14 cellular contexts compared by ENCODE assay signal in the genomic region with DNA sequence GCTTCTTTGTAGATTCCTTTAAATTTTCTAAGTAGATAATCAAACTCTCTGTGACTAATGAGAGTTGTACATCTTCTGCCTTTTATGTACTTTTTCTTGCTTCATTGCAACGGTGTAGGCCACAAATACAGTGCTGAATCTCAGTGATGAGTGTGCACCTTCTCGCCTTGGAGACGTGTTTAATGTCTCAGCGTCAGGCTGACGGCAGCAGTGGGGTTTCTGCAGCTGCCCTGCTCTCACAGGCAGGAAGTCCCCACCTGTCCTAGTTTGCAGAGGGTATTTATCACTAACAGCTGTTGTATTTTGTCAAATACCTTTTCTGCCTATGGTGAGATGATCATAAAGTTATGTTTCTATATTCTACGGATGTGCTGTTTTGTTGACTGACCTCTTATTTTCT. TPM values are rescaled to one million over a fixed set of nuclear protein-coding genes. Genes with fewer than 3 reads are reported as not detected.
DNase-seq lines count a peak whose midpoint lies in the region; FAIRE-seq and TF ChIP-seq lines count a peak whose summit lies in the region.
"Had no signal": no experiment of that assay in that cellular context is flagged by ENCODE, and none has a peak within 500 bp of the region (broad histone marks: within the 10 kb centered on the region; RNA-seq: fewer than 3 reads in every experiment).

No MANE protein-coding gene starts in this region.

- no peak overlapping the region for H3K4me3 Mint-ChIP-seq in activated T-cell treated with anti-CD3 and anti-CD28 coated beads, Interleukin-2, amount 50 U/mL, for 24 hours
- no peak overlapping the region for H3K4me3 Mint-ChIP-seq in HFFc6

- H3K27me3 Mint-ChIP-seq in activated T-cell treated with anti-CD3 and anti-CD28 coated beads, Interleukin-2, amount 50 U/mL, for 24 hours = no peaks in the 10 kb centered on the region
- peaks cover 15% of the 10 kb centered on the region for H3K27me3 Mint-ChIP-seq in HFFc6 (ENCODE audit: insufficient read depth)

- no peak overlapping the region for H3K27ac Mint-ChIP-seq in activated T-cell treated with anti-CD3 and anti-CD28 coated beads, Interleukin-2, amount 50 U/mL, for 24 hours
- no peak overlapping the region for H3K27ac Mint-ChIP-seq in HFFc6

- peaks cover 1% of the 10 kb centered on the region for H3K4me1 Mint-ChIP-seq in activated T-cell treated with anti-CD3 and anti-CD28 coated beads, Interleukin-2, amount 50 U/mL, for 24 hours (ENCODE audit: low read depth)
- H3K4me1 Mint-ChIP-seq in HFFc6 (ENCODE audit: low read depth) = no peaks in the 10 kb centered on the region

- no peaks in the 10 kb centered on the region for H3K36me3 Mint-ChIP-seq in activated T-cell treated with anti-CD3 and anti-CD28 coated beads, Interleukin-2, amount 50 U/mL, for 24 hours (ENCODE audit: low read depth)
- no peaks in the 10 kb centered on the region for H3K36me3 Mint-ChIP-seq in HFFc6 (ENCODE audit: low read depth)

- H3K9me3 Mint-ChIP-seq in activated T-cell treated with anti-CD3 and anti-CD28 coated beads, Interleukin-2, amount 50 U/mL, for 24 hours = no peaks in the 10 kb centered on the region
- H3K9me3 Mint-ChIP-seq in HFFc6 = no peaks in the 10 kb centered on the region

- FAIRE-seq in D721Med (lab: Jason Lieb, UNC) = no peak

- TF ChIP-seq CTCF in HFFc6 (IDR thresholded peaks at IDR 0.05) (no peak), D721Med (IDR thresholded peaks at IDR 0.05; ENCODE audit: insufficient read depth, missing control alignments) (no peak)

- DNase-seq in NCI-H187 treated with DMSO at 0.1 percent for 48 hours (lab: John Stamatoyannopoulos, UW) = peak; percentile 1
- DNase-seq in NCI-H187 (lab: John Stamatoyannopoulos, UW) = no peak
- DNase-seq in NCI-H1930 (lab: John Stamatoyannopoulos, UW) = peak; percentile 40 to 43
- peak; percentile 94 for DNase-seq in NCI-H748 (lab: John Stamatoyannopoulos, UW; ENCODE audit: unreplicated experiment)
- DNase-seq in retina = peak; percentile 2
- DNase-seq in activated T-cell treated with anti-CD3 and anti-CD28 coated beads, Interleukin-2, amount 50 U/mL, for 24 hours = no peak
- no peak for DNase-seq in HFFc6
- no peak for DNase-seq in D721Med (ENCODE audit: insufficient read length, low spot score)
- DNase-seq: caudate nucleus, NCI-H524 treated with DMSO at 0.1 percent for 48 hours, T-helper 9 cell, tibial artery had no signal

RNA-seq across cellular contexts. Expression of gene AGXT, which starts 13.3 kb away (rescaled TPM):
- total RNA-seq in HFFc6 (2021; fragmentation: NEBNext Ultra II Directional; extraction: Animal tissue kit (Norgen Biotek cat#: 25700)) = not detected
- total RNA-seq: esophagus mucosa had no signal

RNA-seq across cellular contexts. Expression of gene MAB21L4, which starts 14.0 kb away (rescaled TPM):
- not detected for total RNA-seq in HFFc6 (2021; fragmentation: NEBNext Ultra II Directional; extraction: Animal tissue kit (Norgen Biotek cat#: 25700))
- total RNA-seq: SK-MEL-5 had no signal

RNA-seq across cellular contexts. Expression of gene CROCC2, which starts 24.2 kb away (rescaled TPM):
- total RNA-seq in HFFc6 (2021; fragmentation: NEBNext Ultra II Directional; extraction: Animal tissue kit (Norgen Biotek cat#: 25700)) = not detected
- total RNA-seq: SK-MEL-5 had no signal

Comparison
In these comparisons a context has a peak if more than half of its experiments do, and no peak if none do; other contexts are left out.
1. DNase-seq: peak in NCI-H187 treated with DMSO at 0.1 percent for 48 hours (single experiment), NCI-H1930 (2 of 2), NCI-H748 (single experiment) and retina (single experiment); none in NCI-H187 (0 of 2), activated T-cell treated with anti-CD3 and anti-CD28 coated beads, Interleukin-2, amount 50 U/mL, for 24 hours (single experiment), HFFc6 (single experiment) and D721Med (single experiment).